ENCODE assay signal across 28 cellular contexts in the genomic region with DNA sequence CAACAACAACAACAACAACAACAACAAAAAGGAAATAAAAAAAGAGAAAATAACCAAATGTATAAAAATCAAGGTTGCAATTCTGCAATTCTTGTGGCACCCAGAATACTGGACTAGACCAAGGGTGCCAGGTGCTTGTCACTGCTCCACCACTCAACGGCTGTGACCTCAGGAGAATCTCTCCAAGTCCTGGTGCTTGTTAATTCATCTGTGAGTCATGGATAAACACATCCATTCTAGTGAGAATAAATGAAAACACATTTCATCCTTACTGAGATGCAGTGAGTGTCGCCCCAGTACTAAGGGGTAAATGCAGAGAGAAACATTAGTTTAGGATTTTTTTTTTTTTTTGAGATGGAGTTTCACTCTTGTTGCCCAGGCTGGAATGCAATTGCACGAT.
"Had no signal": no experiment of that assay in that cellular context is flagged by ENCODE, and none has a peak within 500 bp of the region (broad histone marks: within the 10 kb centered on the region; RNA-seq: fewer than 3 reads in every experiment).

No MANE protein-coding gene starts in this region.

- H3K9me3 ChIP-seq: adrenal gland, heart right ventricle, left lung, right atrium auricular region, suprapubic skin, tibial artery, upper lobe of right lung had no signal

- H3K4me1 ChIP-seq: adrenal gland, heart right ventricle, right atrium auricular region, suprapubic skin, tibial artery, upper lobe of right lung had no signal

- ATAC-seq: activated CD4-positive, CD25-positive, alpha-beta regulatory T cell treated with anti-CD3 and anti-CD28 coated beads, Interleukin-2, amount 50 U/mL, for 24 hours; effector memory CD8-positive, alpha-beta T cell; heart right ventricle; left lung; natural killer cell treated with Interleukin-12 subunit alpha and Interleukin-12 subunit beta and Interleukin-15 and Interleukin-18, amount 100 ng/mL, for 72 hours; upper lobe of right lung had no signal

- H3K4me3 ChIP-seq: adrenal gland, coronary artery, heart right ventricle, left lung, lung, right atrium auricular region, suprapubic skin, tibial artery, upper lobe of right lung had no signal

- DNase-seq: activated CD4-positive, alpha-beta memory T cell treated with anti-CD3 and anti-CD28 coated beads for 36 hours; activated CD4-positive, alpha-beta T cell treated with anti-CD3 and anti-CD28 coated beads for 48 hours; activated CD8-positive, alpha-beta memory T cell treated with anti-CD3 and anti-CD28 coated beads, Interleukin-2, amount 50 U/mL, for 4 hours; activated effector memory CD4-positive, alpha-beta T cell treated with anti-CD3 and anti-CD28 coated beads, Interleukin-2, amount 50 U/mL, for 16 hours; activated naive CD4-positive, alpha-beta T cell treated with anti-CD3 and anti-CD28 coated beads for 36 hours; activated naive CD8-positive, alpha-beta T cell treated with anti-CD3 and anti-CD28 coated beads for 36 hours; activated T-cell treated with anti-CD3 and anti-CD28 coated beads, Interleukin-2, amount 50 U/mL, for 1 hour; adrenal gland; aorta; brain microvascular endothelial cell; effector memory CD8-positive, alpha-beta T cell; erythroblast; foreskin melanocyte; heart right ventricle; kidney glomerular epithelial cell; left lung; mesendoderm; stimulated activated naive CD4-positive, alpha-beta T cell; T1000; tibial artery; upper lobe of right lung; WERI-Rb-1 had no signal

- H3K27ac ChIP-seq: adrenal gland, brain microvascular endothelial cell, coronary artery, heart right ventricle, left lung, right atrium auricular region, suprapubic skin, tibial artery, upper lobe of right lung, WERI-Rb-1 had no signal

- H3K36me3 ChIP-seq: adrenal gland, brain microvascular endothelial cell, heart right ventricle, left lung, right atrium auricular region, suprapubic skin, tibial artery, upper lobe of right lung, WERI-Rb-1 had no signal

- H3K27me3 ChIP-seq: adrenal gland, heart right ventricle, left lung, right atrium auricular region, upper lobe of right lung had no signal
